18 cellular contexts compared by ENCODE assay signal in genomic region chr3:128243602-128244504, GRCh38.
DNase-seq lines count a peak whose midpoint lies in the region; ATAC-seq and TF ChIP-seq lines count a peak whose summit lies in the region.
"Had no signal": no experiment of that assay in that cellular context is flagged by ENCODE, and none has a peak within 500 bp of the region (broad histone marks: within the 10 kb centered on the region; RNA-seq: fewer than 3 reads in every experiment).

No MANE protein-coding gene starts in this region.

- H3K79me2 ChIP-seq in Karpas-422 (ENCODE audit: low read length): peaks cover 33% of the 10 kb centered on the region

- H2AFZ ChIP-seq in Karpas-422 (ENCODE audit: low read length): no peak overlapping the region
- H2AFZ ChIP-seq: PC-9 had no signal

- H3K4me1 ChIP-seq in Karpas-422 (ENCODE audit: low read length): no peaks in the 10 kb centered on the region

- peaks cover 2 to 4% of the 10 kb centered on the region in 2 donors for H3K36me3 Mint-ChIP-seq in activated T-cell treated with anti-CD3 and anti-CD28 coated beads, Interleukin-2, amount 50 U/mL, for 72 hours (ENCODE audit: insufficient read depth in 2 of 2)
- peaks cover 25% of the 10 kb centered on the region for H3K36me3 Mint-ChIP-seq in activated T-cell treated with anti-CD3 and anti-CD28 coated beads, Interleukin-2, amount 50 U/mL, for 4 hours (ENCODE audit: insufficient read depth)
- H3K36me3 Mint-ChIP-seq in dendritic cell treated with granulocyte-macrophage colony-stimulating factor and Interleukin-4, amounts not matched to agents 40 ng/mL and 50 ng/mL, for 4 days (ENCODE audit: low read depth): peaks cover 46% of the 10 kb centered on the region
- H3K36me3 Mint-ChIP-seq in stimulated activated effector memory CD8-positive, alpha-beta T cell treated with anti-CD3 and anti-CD28 coated beads, Interleukin-12 subunit alpha, Interleukin-12 subunit beta, amount 100 ng/mL, for 72 hours: peaks cover 9% of the 10 kb centered on the region

- H3K4me2 ChIP-seq in Karpas-422 (ENCODE audit: low read depth, low read length, poor library complexity, severe bottlenecking): no peak overlapping the region
- H3K4me2 ChIP-seq: PC-9 had no signal

- ATAC-seq in activated T-cell treated with anti-CD3 and anti-CD28 coated beads, Interleukin-2, amount 50 U/mL, for 72 hours (replicated peaks in 1 of 2): no peak
- no peak for ATAC-seq in activated T-cell treated with anti-CD3 and anti-CD28 coated beads, Interleukin-2, amount 50 U/mL, for 4 hours
- no peak for ATAC-seq in stimulated activated effector memory CD8-positive, alpha-beta T cell treated with anti-CD3 and anti-CD28 coated beads, Interleukin-12 subunit alpha, Interleukin-12 subunit beta, amount 100 ng/mL, for 72 hours

- peaks cover 14% of the 10 kb centered on the region for H3K4me1 Mint-ChIP-seq in activated T-cell treated with anti-CD3 and anti-CD28 coated beads, Interleukin-2, amount 50 U/mL, for 72 hours (ENCODE audit: low read depth)
- H3K4me1 Mint-ChIP-seq in activated T-cell treated with anti-CD3 and anti-CD28 coated beads, Interleukin-2, amount 50 U/mL, for 4 hours (ENCODE audit: low read depth): peaks cover 20% of the 10 kb centered on the region
- H3K4me1 Mint-ChIP-seq in dendritic cell treated with granulocyte-macrophage colony-stimulating factor and Interleukin-4, amounts not matched to agents 40 ng/mL and 50 ng/mL, for 4 days (ENCODE audit: low read depth): peaks cover 34% of the 10 kb centered on the region
- H3K4me1 Mint-ChIP-seq in stimulated activated effector memory CD8-positive, alpha-beta T cell treated with anti-CD3 and anti-CD28 coated beads, Interleukin-12 subunit alpha, Interleukin-12 subunit beta, amount 100 ng/mL, for 72 hours: peaks cover 32% of the 10 kb centered on the region

- H3K9ac ChIP-seq in Karpas-422 (ENCODE audit: low read length): no peak overlapping the region

- peaks cover 26% of the 10 kb centered on the region; the same call in 1 of the 2 replicates for H3K36me3 ChIP-seq in KOPT-K1 (ENCODE audit: insufficient read depth, low read length)
- peaks cover 2% of the 10 kb centered on the region; the same call in 1 of the 2 replicates for H3K36me3 ChIP-seq in Karpas-422 (ENCODE audit: insufficient read depth, low read length)
- H3K36me3 ChIP-seq: MG63 had no signal

- H3K27ac ChIP-seq in KOPT-K1 (ENCODE audit: low read depth, low read length, poor library complexity, severe bottlenecking): peak overlapping the region; percentile 54
- no peak overlapping the region for H3K27ac ChIP-seq in Karpas-422 (ENCODE audit: low read length)
- H3K27ac ChIP-seq in dorsolateral prefrontal cortex: no peak overlapping the region
- H3K27ac ChIP-seq: PC-9 had no signal

- H3K9me3 ChIP-seq in KOPT-K1 (ENCODE audit: insufficient read depth, low read length, poor library complexity, severe bottlenecking): no peaks in the 10 kb centered on the region
- no peaks in the 10 kb centered on the region for H3K9me3 ChIP-seq in Karpas-422 (ENCODE audit: low read length)
- H3K9me3 ChIP-seq: MG63 had no signal

- H3K27me3 ChIP-seq in Karpas-422 (ENCODE audit: low read length) (no peaks in the 10 kb centered on the region), dorsolateral prefrontal cortex (no peaks in the 10 kb centered on the region)
- H3K27me3 ChIP-seq: MG63 had no signal

- H3K4me3 ChIP-seq in Karpas-422 (ENCODE audit: low read length) (no peak overlapping the region), dorsolateral prefrontal cortex (no peak overlapping the region)
- H3K4me3 ChIP-seq: MG63, PC-9 had no signal

- no peaks in the 10 kb centered on the region for H3K9me2 ChIP-seq in Karpas-422 (replicated peaks; ENCODE audit: insufficient read depth, low read length)

- H4K20me1 ChIP-seq in Karpas-422 (ENCODE audit: insufficient read depth, low read depth, low read length): no peaks in the 10 kb centered on the region; the same call in 1 of the 2 replicates

- DNase-seq in activated T-cell treated with anti-CD3 and anti-CD28 coated beads, Interleukin-2, amount 50 U/mL, for 72 hours: no peak
- no peak for DNase-seq in activated T-cell treated with anti-CD3 and anti-CD28 coated beads, Interleukin-2, amount 50 U/mL, for 4 hours
- DNase-seq in stimulated activated effector memory CD8-positive, alpha-beta T cell treated with anti-CD3 and anti-CD28 coated beads, Interleukin-12 subunit alpha, Interleukin-12 subunit beta, amount 100 ng/mL, for 72 hours (ENCODE audit: low spot score in 2 of 2): no peak
- DNase-seq in Karpas-422 (no peak), dorsolateral prefrontal cortex (no peak)
- DNase-seq: ACHN, DMS 273 treated with DMSO at 0.1 percent for 48 hours, GOT3, KG1, MG63, NCI-H1105 treated with DMSO at 0.1 percent for 48 hours, NCI-H187 treated with DMSO at 0.1 percent for 48 hours, NCI-H2171, NCI-H446 treated with DMSO at 0.1 percent for 48 hours, NCI-H774, PC-9 had no signal

- H3K9me3 Mint-ChIP-seq in activated T-cell treated with anti-CD3 and anti-CD28 coated beads, Interleukin-2, amount 50 U/mL, for 72 hours: no peaks in the 10 kb centered on the region
- H3K9me3 Mint-ChIP-seq in activated T-cell treated with anti-CD3 and anti-CD28 coated beads, Interleukin-2, amount 50 U/mL, for 4 hours: no peaks in the 10 kb centered on the region
- no peaks in the 10 kb centered on the region for H3K9me3 Mint-ChIP-seq in dendritic cell treated with granulocyte-macrophage colony-stimulating factor and Interleukin-4, amounts not matched to agents 40 ng/mL and 50 ng/mL, for 4 days
- H3K9me3 Mint-ChIP-seq in stimulated activated effector memory CD8-positive, alpha-beta T cell treated with anti-CD3 and anti-CD28 coated beads, Interleukin-12 subunit alpha, Interleukin-12 subunit beta, amount 100 ng/mL, for 72 hours: no peaks in the 10 kb centered on the region

- H3K27me3 Mint-ChIP-seq in activated T-cell treated with anti-CD3 and anti-CD28 coated beads, Interleukin-2, amount 50 U/mL, for 72 hours (ENCODE audit: low read depth): no peaks in the 10 kb centered on the region
- H3K27me3 Mint-ChIP-seq in activated T-cell treated with anti-CD3 and anti-CD28 coated beads, Interleukin-2, amount 50 U/mL, for 4 hours (ENCODE audit: low read depth): no peaks in the 10 kb centered on the region
- H3K27me3 Mint-ChIP-seq in dendritic cell treated with granulocyte-macrophage colony-stimulating factor and Interleukin-4, amounts not matched to agents 40 ng/mL and 50 ng/mL, for 4 days: no peaks in the 10 kb centered on the region

- no peak for TF ChIP-seq CTCF in dorsolateral prefrontal cortex (IDR thresholded peaks at IDR 0.05 in 54 of 56, conservative IDR thresholded peaks at IDR 0.05 in 2 of 56; ENCODE audit: low read depth in 1 of 56, partially characterized antibody in 56 of 56)

- intact Hi-C loops in dendritic cell treated with granulocyte-macrophage colony-stimulating factor and Interleukin-4, amounts not matched to agents 40 ng/mL and 50 ng/mL, for 4 days (cut with micrococcal nuclease): no loop called here
- intact Hi-C loops in dorsolateral prefrontal cortex (cut with DNase I): no loop called here

- peak overlapping the region; percentile 86 for H3K27ac Mint-ChIP-seq in activated T-cell treated with anti-CD3 and anti-CD28 coated beads, Interleukin-2, amount 50 U/mL, for 72 hours
- H3K27ac Mint-ChIP-seq in dendritic cell treated with granulocyte-macrophage colony-stimulating factor and Interleukin-4, amounts not matched to agents 40 ng/mL and 50 ng/mL, for 4 days: peak overlapping the region; percentile 86
- peak overlapping the region; percentile 50 for H3K27ac Mint-ChIP-seq in stimulated activated effector memory CD8-positive, alpha-beta T cell treated with anti-CD3 and anti-CD28 coated beads, Interleukin-12 subunit alpha, Interleukin-12 subunit beta, amount 100 ng/mL, for 72 hours

- no peak overlapping the region for H3K4me3 Mint-ChIP-seq in activated T-cell treated with anti-CD3 and anti-CD28 coated beads, Interleukin-2, amount 50 U/mL, for 72 hours
- no peak overlapping the region for H3K4me3 Mint-ChIP-seq in activated T-cell treated with anti-CD3 and anti-CD28 coated beads, Interleukin-2, amount 50 U/mL, for 4 hours
- no peak overlapping the region for H3K4me3 Mint-ChIP-seq in dendritic cell treated with granulocyte-macrophage colony-stimulating factor and Interleukin-4, amounts not matched to agents 40 ng/mL and 50 ng/mL, for 4 days
- H3K4me3 Mint-ChIP-seq in stimulated activated effector memory CD8-positive, alpha-beta T cell treated with anti-CD3 and anti-CD28 coated beads, Interleukin-12 subunit alpha, Interleukin-12 subunit beta, amount 100 ng/mL, for 72 hours: no peak overlapping the region
